In the genomic region with DNA sequence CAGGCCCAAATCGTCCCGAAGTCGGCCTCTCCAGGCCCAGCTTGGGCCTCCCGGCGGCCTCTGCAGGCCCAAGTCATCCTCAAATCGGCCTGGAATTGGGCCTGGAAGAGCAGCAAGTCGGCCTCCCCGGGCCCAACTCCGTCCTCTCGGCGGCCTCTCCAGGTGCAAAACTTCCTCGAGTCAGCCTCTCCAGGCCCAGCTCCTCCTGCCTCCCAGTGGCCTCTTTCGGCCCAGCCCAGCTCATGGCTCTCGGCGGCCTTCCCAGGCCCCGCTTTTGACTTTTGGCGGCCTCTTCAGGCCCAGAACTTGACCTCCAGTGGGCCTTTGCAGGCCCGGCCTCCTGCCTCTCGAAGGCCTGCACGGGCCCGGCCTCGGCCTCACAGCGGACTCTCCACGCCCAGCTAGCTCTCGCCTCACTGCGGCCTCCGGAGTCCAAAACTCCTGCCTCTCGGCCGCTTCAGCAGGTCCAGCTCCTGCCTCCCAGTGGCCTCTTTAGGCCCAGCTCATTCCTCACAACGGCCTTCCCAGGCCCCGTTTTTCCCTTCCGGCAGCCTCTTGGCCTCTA, we compare ENCODE assay signal across 13 cellular contexts. TPM values are rescaled to one million over a fixed set of nuclear protein-coding genes. Genes with fewer than 3 reads are reported as not detected.
"Had no signal": no experiment of that assay in that cellular context is flagged by ENCODE, and none has a peak within 500 bp of the region (broad histone marks: within the 10 kb centered on the region; RNA-seq: fewer than 3 reads in every experiment).

No MANE protein-coding gene starts in this region.

RNA-seq across cellular contexts. Expression of a gene that starts 26.1 kb away (rescaled TPM):
- total RNA-seq: activated B cell treated with CpG ODN at 0.5 μM for 24 hours; activated CD4-positive, alpha-beta T cell treated with anti-CD3 and anti-CD28 coated beads, Interleukin-2, amount 10 ng/mL, durations not matched to agents 24 days and 14 days; activated CD8-positive, alpha-beta memory T cell treated with anti-CD3 and anti-CD28 coated beads for 36 hours; activated CD8-positive, alpha-beta T cell treated with anti-CD3 and anti-CD28 coated beads for 36 hours; activated CD8-positive, alpha-beta T cell treated with anti-CD3 and anti-CD28 coated beads, Interleukin-2, amount 10 ng/mL, durations not matched to agents 7 days and 5 days had no signal

RNA-seq across cellular contexts. Expression of a gene that starts 33.0 kb away (rescaled TPM):
- total RNA-seq: activated B cell treated with CpG ODN at 0.5 μM for 24 hours; activated CD4-positive, alpha-beta memory T cell treated with anti-CD3 and anti-CD28 coated beads for 36 hours; activated CD4-positive, alpha-beta memory T cell treated with anti-CD3 and anti-CD28 coated beads, Interleukin-2, amount 10 ng/mL, durations not matched to agents 7 days and 5 days; activated CD4-positive, alpha-beta T cell treated with anti-CD3 and anti-CD28 coated beads for 36 hours; activated CD4-positive, alpha-beta T cell treated with anti-CD3 and anti-CD28 coated beads, Interleukin-2, amount 10 ng/mL, durations not matched to agents 24 days and 14 days; activated CD4-positive, alpha-beta T cell treated with anti-CD3 and anti-CD28 coated beads, Interleukin-2, amount 10 ng/mL, durations not matched to agents 7 days and 5 days; activated CD8-positive, alpha-beta memory T cell treated with anti-CD3 and anti-CD28 coated beads for 36 hours; activated CD8-positive, alpha-beta memory T cell treated with anti-CD3 and anti-CD28 coated beads, Interleukin-2, amount 10 ng/mL, durations not matched to agents 7 days and 5 days; activated CD8-positive, alpha-beta T cell treated with anti-CD3 and anti-CD28 coated beads for 36 hours; activated CD8-positive, alpha-beta T cell treated with anti-CD3 and anti-CD28 coated beads, Interleukin-2, amount 10 ng/mL, durations not matched to agents 7 days and 5 days; T-helper 1 cell treated with Interleukin-12 subunit alpha and Interleukin-12 subunit beta and Interleukin-4 antibody, amounts not matched to agents 30 ng/mL and 1 ng/mL, for 36 hours; T-helper 17 cell; T-helper 2 cell treated with Interferon-gamma antibody and Interleukin-4, amounts not matched to agents 100 ng/mL and 5 ng/mL, for 36 hours had no signal
